ENCODE assay signal across 30 cellular contexts in the genomic region with DNA sequence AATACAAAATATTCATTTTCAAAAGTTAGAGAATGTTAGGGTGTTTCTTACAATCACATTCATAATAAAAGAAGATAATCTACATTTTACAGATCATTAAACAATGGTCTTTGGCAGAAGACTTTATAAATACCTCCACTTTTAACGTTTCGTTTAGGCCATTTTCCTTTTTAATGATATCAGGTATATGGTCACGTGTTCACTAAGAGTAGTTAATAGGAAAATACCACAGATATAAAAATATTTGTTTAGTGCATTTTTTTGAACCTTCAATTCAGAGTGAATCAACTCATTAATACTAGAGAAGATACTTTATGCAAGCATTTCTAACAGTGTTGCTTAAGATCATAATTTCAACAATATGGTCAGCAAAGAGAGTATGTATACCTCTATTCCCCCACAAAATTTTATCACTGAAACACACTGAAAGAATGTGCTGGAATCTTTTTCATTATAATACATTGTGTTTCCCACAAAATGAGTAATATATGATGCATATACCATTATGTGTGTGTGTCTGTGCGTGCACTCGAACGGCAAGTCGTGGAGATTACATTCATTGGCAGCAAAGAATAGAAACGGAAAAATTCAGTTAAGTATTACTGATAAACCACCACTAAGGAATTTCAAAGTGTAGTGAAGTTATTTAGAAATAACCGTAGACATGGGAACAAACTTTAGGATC.
DNase-seq lines count a peak whose midpoint lies in the region; ATAC-seq and TF ChIP-seq lines count a peak whose summit lies in the region.
"Had no signal": no experiment of that assay in that cellular context is flagged by ENCODE, and none has a peak within 500 bp of the region (broad histone marks: within the 10 kb centered on the region; RNA-seq: fewer than 3 reads in every experiment).

No MANE protein-coding gene starts in this region.

- H3K27ac ChIP-seq in left ventricle myocardium inferior (replicated peaks) (peak overlapping the region; percentile 4), smooth muscle cell (ENCODE audit: low read depth) (peak overlapping the region; percentile 55)
- H3K27ac ChIP-seq: ascending aorta, lower lobe of right lung, skin epidermis, stomach, thyroid gland had no signal

- H3K36me3 ChIP-seq in left ventricle myocardium inferior (no peaks in the 10 kb centered on the region), smooth muscle cell (ENCODE audit: low read depth) (no peaks in the 10 kb centered on the region)
- H3K36me3 ChIP-seq: ascending aorta, lower lobe of right lung, stomach, thyroid gland had no signal

- 80% methylated on average over 9 of the region's 9 CpGs for WGBS in smooth muscle cell (ENCODE audit: low lambda C conversion rate)

- H3F3A ChIP-seq in smooth muscle cell (ENCODE audit: low read depth): no peaks in the 10 kb centered on the region

- no peak for TF ChIP-seq CTCF in left ventricle myocardium inferior (IDR thresholded peaks at IDR 0.05; ENCODE audit: borderline replicate concordance)
- no peak for TF ChIP-seq CTCF in fibroblast of mammary gland (conservative IDR thresholded peaks at IDR 0.05; ENCODE audit: control insufficient read depth, insufficient read depth, low read depth, low read length)
- no peak for TF ChIP-seq CTCF in smooth muscle cell (IDR thresholded peaks at IDR 0.05; ENCODE audit: borderline replicate concordance, insufficient read depth, poor library complexity, severe bottlenecking)

- ATAC-seq in Right ventricle myocardium inferior (no peak), GM18868 (IDR thresholded peaks at IDR 0.05; ENCODE audit: unreplicated experiment) (no peak)
- ATAC-seq: activated T-helper 17 cell treated with anti-CD3 and anti-CD28 coated beads, Interleukin-2, amount 50 U/mL, for 72 hours; CD8-positive, alpha-beta T cell; lower lobe of right lung; naive thymus-derived CD8-positive, alpha-beta T cell; Panc1 had no signal

- intact Hi-C loops in left ventricle myocardium inferior (cut with micrococcal nuclease) (no loop called here), Right ventricle myocardium inferior (cut with DNase I) (no loop called here)

- no peak overlapping the region for H3K4me3 ChIP-seq in left ventricle myocardium inferior
- no peak overlapping the region for H3K4me3 ChIP-seq in fibroblast of mammary gland (ENCODE audit: control insufficient read depth, low read depth, low read length)
- no peak overlapping the region for H3K4me3 ChIP-seq in smooth muscle cell
- H3K4me3 ChIP-seq: ascending aorta, lower lobe of right lung, skin epidermis, stomach, thyroid gland had no signal

- H2AFZ ChIP-seq in smooth muscle cell (ENCODE audit: low read depth): no peak overlapping the region

- H3K9me3 ChIP-seq in left ventricle myocardium inferior (replicated peaks): no peaks in the 10 kb centered on the region
- H3K9me3 ChIP-seq in smooth muscle cell (replicated peaks; ENCODE audit: low read depth): no peaks in the 10 kb centered on the region
- H3K9me3 ChIP-seq: ascending aorta, lower lobe of right lung, stomach, thyroid gland had no signal

- DNase-seq in left ventricle myocardium inferior: no peak
- no peak for DNase-seq in Right ventricle myocardium inferior (ENCODE audit: missing footprints)
- DNase-seq in amniotic epithelial cell (ENCODE audit: low read depth): peak; percentile 66
- peak; percentile 81 for DNase-seq in fibroblast of mammary gland (ENCODE audit: low read depth)
- no peak for DNase-seq in smooth muscle cell (lab: John Stamatoyannopoulos, UW; ENCODE audit: unreplicated experiment)
- DNase-seq in NCI-H526 (lab: John Stamatoyannopoulos, UW): no peak
- DNase-seq in stimulated activated CD4-positive, alpha-beta T cell treated with anti-CD3 and anti-CD28 coated beads, Interleukin-4, amount 100 ng/mL, for 24 hours: no peak
- DNase-seq: 8988T; activated B cell treated with CpG ODN at 0.5 μM for 24 hours; activated CD4-positive, alpha-beta memory T cell treated with anti-CD3 and anti-CD28 coated beads, Interleukin-2, amount 10 ng/mL, durations not matched to agents 7 days and 5 days; CD8-positive, alpha-beta T cell; DMS 273 treated with DMSO at 0.1 percent for 48 hours; effector CD4-positive, alpha-beta T cell; H7; islet precursor cell; lower lobe of right lung; naive thymus-derived CD8-positive, alpha-beta T cell; NCI-H1092 treated with DMSO at 0.1 percent for 48 hours; NCI-H1930; nucleus accumbens; SIG-M5; stomach; SW 1271; T-helper 9 cell; thyroid gland had no signal

- no peak overlapping the region for H3K4me2 ChIP-seq in smooth muscle cell

- H3K27me3 ChIP-seq in left ventricle myocardium inferior (ENCODE audit: low read depth) (no peaks in the 10 kb centered on the region), smooth muscle cell (ENCODE audit: low read depth) (no peaks in the 10 kb centered on the region)
- H3K27me3 ChIP-seq: ascending aorta, stomach, thyroid gland had no signal

- no peak overlapping the region for H3K9ac ChIP-seq in smooth muscle cell (ENCODE audit: low read depth)

- no peaks in the 10 kb centered on the region for H4K20me1 ChIP-seq in smooth muscle cell (ENCODE audit: low read depth)

- H3K79me2 ChIP-seq in smooth muscle cell (ENCODE audit: low read depth): no peaks in the 10 kb centered on the region

- peaks cover 56% of the 10 kb centered on the region for H3K4me1 ChIP-seq in left ventricle myocardium inferior
- H3K4me1 ChIP-seq in smooth muscle cell (ENCODE audit: low read depth): peaks cover 46% of the 10 kb centered on the region
- H3K4me1 ChIP-seq: lower lobe of right lung had no signal

Comparison
In these comparisons a context has a peak if more than half of its experiments do, and no peak if none do; other contexts are left out.
1. DNase-seq: peak in amniotic epithelial cell (single experiment) and fibroblast of mammary gland (single experiment); none in left ventricle myocardium inferior (single experiment), Right ventricle myocardium inferior (single experiment), smooth muscle cell (single experiment), NCI-H526 (0 of 2) and stimulated activated CD4-positive, alpha-beta T cell treated with anti-CD3 and anti-CD28 coated beads, Interleukin-4, amount 100 ng/mL, for 24 hours (single experiment).